In the genomic region with DNA sequence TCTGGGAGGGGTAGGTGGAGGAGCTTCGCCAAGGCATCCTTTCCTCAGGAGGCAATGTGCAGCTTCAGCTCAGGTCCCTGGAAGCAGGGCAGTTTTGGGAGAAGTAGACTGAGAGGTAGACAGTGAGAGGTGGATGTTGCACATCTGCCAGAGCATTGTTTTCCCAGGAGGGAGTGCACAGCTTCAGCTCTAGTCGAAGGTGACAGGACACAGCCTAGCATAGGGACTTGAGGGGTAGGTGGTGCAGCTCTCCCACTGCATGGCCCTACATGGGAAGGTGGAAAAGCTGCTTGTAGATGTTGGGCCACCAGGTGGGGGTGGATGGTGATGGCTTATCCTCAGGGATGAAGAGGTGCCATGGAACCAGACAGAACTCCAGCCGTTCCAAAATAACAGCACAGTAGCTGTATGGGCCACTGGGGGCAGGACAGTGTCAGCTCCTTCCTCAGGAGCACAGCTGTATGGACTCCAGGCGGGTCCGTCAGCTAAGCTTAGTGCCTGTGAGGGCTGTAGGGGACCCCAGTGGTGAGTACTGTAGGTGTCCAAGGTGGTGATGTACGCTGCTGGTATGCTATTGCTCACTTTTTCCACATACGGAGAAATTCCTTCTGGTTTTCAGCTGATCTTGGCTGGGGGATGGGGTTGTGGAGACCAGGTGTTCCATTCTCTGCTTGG, we compare ENCODE assay signal across 9 cellular contexts. TPM values are rescaled to one million over a fixed set of nuclear protein-coding genes. Genes with fewer than 3 reads are reported as not detected.
DNase-seq lines count a peak whose midpoint lies in the region; ATAC-seq and TF ChIP-seq lines count a peak whose summit lies in the region.
"Had no signal": no experiment of that assay in that cellular context is flagged by ENCODE, and none has a peak within 500 bp of the region (broad histone marks: within the 10 kb centered on the region; RNA-seq: fewer than 3 reads in every experiment).

No MANE protein-coding gene starts in this region.

- intact Hi-C loops in left ventricle myocardium superior (cut with micrococcal nuclease), result no loop called here
- intact Hi-C loops in Right ventricle myocardium superior (cut with DNase I), result no loop called here

- no peak for DNase-seq in left ventricle myocardium superior
- DNase-seq in Right ventricle myocardium superior, result no peak
- DNase-seq in astrocyte of the spinal cord (ENCODE audit: low read depth, low spot score), result no peak
- DNase-seq in islet precursor cell, result peak; percentile 61
- DNase-seq in AML-193 (lab: John Stamatoyannopoulos, UW), result no peak
- no peak for DNase-seq in COLO829 (ENCODE audit: low spot score)
- no peak for DNase-seq in stimulated activated CD4-positive, alpha-beta T cell treated with anti-CD3 and anti-CD28 coated beads, Interleukin-4, amount 100 ng/mL, for 4 hours
- DNase-seq: activated naive CD4-positive, alpha-beta T cell treated with anti-CD3 and anti-CD28 coated beads for 36 hours had no signal

- no peaks in the 10 kb centered on the region for H3K27me3 ChIP-seq in subcutaneous abdominal adipose tissue (ENCODE audit: control insufficient read depth in 5 of 5, insufficient read depth in 4 of 5, low read length in 5 of 5)

- H3K9me3 ChIP-seq in subcutaneous abdominal adipose tissue (ENCODE audit: control insufficient read depth in 5 of 5, low read length in 5 of 5), result no peaks in the 10 kb centered on the region

- peaks cover 0 to 17% (median 10%) of the 10 kb centered on the region in 5 donors for H3K36me3 ChIP-seq in subcutaneous abdominal adipose tissue (ENCODE audit: control insufficient read depth in 5 of 5, insufficient read depth in 5 of 5, low read length in 5 of 5)

- H3K27ac ChIP-seq in subcutaneous abdominal adipose tissue (ENCODE audit: low read depth, low read length), result peak overlapping the region; percentile 54

- in situ Hi-C loops in astrocyte of the spinal cord (cut with HindIII; ENCODE audit: low sequenced_read_pairs), result no loop called here

- ATAC-seq in left ventricle myocardium superior (peak; percentile 40), Right ventricle myocardium superior (ENCODE audit: poor library complexity) (no peak)

- H3K4me3 ChIP-seq in astrocyte of the spinal cord (ENCODE audit: low read depth, low read length), result no peak overlapping the region
- H3K4me3 ChIP-seq in subcutaneous abdominal adipose tissue (ENCODE audit: low read depth in 1 of 5, low read length in 5 of 5), result no peak overlapping the region

- TF ChIP-seq CTCF in astrocyte of the spinal cord (IDR thresholded peaks at IDR 0.05; ENCODE audit: low read depth, low read length), result peak; percentile 2

- peaks cover 7 to 15% (median 14%) of the 10 kb centered on the region in 5 donors for H3K4me1 ChIP-seq in subcutaneous abdominal adipose tissue (ENCODE audit: control insufficient read depth in 5 of 5, insufficient read depth in 5 of 5, low read length in 5 of 5)

- no peak overlapping the region for H3K9ac ChIP-seq in subcutaneous abdominal adipose tissue (ENCODE audit: low read length in 5 of 5)

RNA-seq across cellular contexts. Expression of gene ZNF543, which starts 17.4 kb away (rescaled TPM):
- 6.1 TPM for total RNA-seq in left ventricle myocardium superior
- total RNA-seq in Right ventricle myocardium superior, result 5.6 TPM

RNA-seq across cellular contexts. Expression of gene ZNF460, which starts 22.6 kb away (rescaled TPM):
- total RNA-seq in left ventricle myocardium superior (26.4 TPM), Right ventricle myocardium superior (23.0 TPM)

RNA-seq across cellular contexts. Expression of gene ZNF304, which starts 48.2 kb away (rescaled TPM):
- total RNA-seq in left ventricle myocardium superior, result 8.3 TPM
- 7.5 TPM for total RNA-seq in Right ventricle myocardium superior
